Comparison of ENCODE assay signal across 8 cellular contexts in genomic region chr15:31977812-31978662, GRCh38. TPM values are rescaled to one million over a fixed set of nuclear protein-coding genes. Genes with fewer than 3 reads are reported as not detected.
DNase-seq lines count a peak whose midpoint lies in the region; ATAC-seq and TF ChIP-seq lines count a peak whose summit lies in the region.

No MANE protein-coding gene starts in this region.

- H3K79me1 ChIP-seq in IMR-90 (ENCODE audit: low read depth in 1 of 2, low read length in 2 of 2), result no peaks in the 10 kb centered on the region

- no peak overlapping the region for H2AK5ac ChIP-seq in IMR-90 (ENCODE audit: low read depth, low read length)

- H3K4me3 ChIP-seq in IMR-90 (ENCODE audit: insufficient read depth, low read depth, low read length), result no peak overlapping the region

- TF ChIP-seq POLR2A in IMR-90 (IDR thresholded peaks at IDR 0.05; ENCODE audit: low read depth, low read length), result no peak

- no peak overlapping the region for H4K8ac ChIP-seq in IMR-90 (ENCODE audit: low read depth in 2 of 2, low read length in 2 of 2)

- peak overlapping the region; percentile 24 for H2AFZ ChIP-seq in IMR-90 (replicated peaks; ENCODE audit: low read length, poor library complexity)

- 0% methylated on average over 2 of the region's 22 CpGs; no CpG with 5 or more reads in 1 of the 2 experiments for WGBS in IMR-90 (ENCODE audit: extremely low coverage in 2 of 2, insufficient read length in 1 of 2), 2 experiments

- no peaks in the 10 kb centered on the region for H3K27me3 ChIP-seq in IMR-90 (ENCODE audit: control insufficient read depth, insufficient read depth, low read length)

- H3K9me1 ChIP-seq in IMR-90 (ENCODE audit: insufficient read depth, low read length), result no peaks in the 10 kb centered on the region

- H3K4ac ChIP-seq in IMR-90 (ENCODE audit: low read depth, low read length), result no peak overlapping the region

- H4K91ac ChIP-seq in IMR-90 (ENCODE audit: insufficient read depth, low read depth, low read length), result no peak overlapping the region

- BruUV-seq in IMR-90 (replicated peaks; lab: Mats Ljungman, UMichigan), result no TSS peak

- in situ Hi-C loops in IMR-90 (cut with MboI; ENCODE audit: low sequenced_read_pairs), result no loop called here

- no peak overlapping the region for H3K4me3 Mint-ChIP-seq in activated naive CD8-positive, alpha-beta T cell treated with anti-CD3 and anti-CD28 coated beads, Interleukin-2, amount 50 U/mL, for 24 hours

- H3K27ac Mint-ChIP-seq in activated naive CD8-positive, alpha-beta T cell treated with anti-CD3 and anti-CD28 coated beads, Interleukin-2, amount 50 U/mL, for 24 hours, result no peak overlapping the region

- H3K23ac ChIP-seq in IMR-90 (ENCODE audit: low read depth, low read length), result no peak overlapping the region

- no peak overlapping the region for H2BK15ac ChIP-seq in IMR-90 (ENCODE audit: low read depth, low read length)

- no peak overlapping the region for H3K27ac ChIP-seq in IMR-90 (ENCODE audit: insufficient read depth, low read length)

- dilution Hi-C loops in IMR-90 (cut with HindIII; ENCODE audit: low sequenced_read_pairs, unreplicated experiment), result no loop called here

- no peak overlapping the region for H4K5ac ChIP-seq in IMR-90 (ENCODE audit: low read depth, low read length)

- no peak overlapping the region for H3K14ac ChIP-seq in IMR-90 (replicated peaks; ENCODE audit: low read depth, low read length)

- H4K20me1 ChIP-seq in IMR-90 (ENCODE audit: insufficient read depth, low read length), result no peaks in the 10 kb centered on the region

- no peak overlapping the region for H3K9ac ChIP-seq in IMR-90 (ENCODE audit: low read depth, low read length)

- TF ChIP-seq CTCF in IMR-90 (conservative IDR thresholded peaks at IDR 0.05; ENCODE audit: low read depth, low read length), result peak; percentile 68

- peaks cover 6% of the 10 kb centered on the region for H3K4me1 Mint-ChIP-seq in activated naive CD8-positive, alpha-beta T cell treated with anti-CD3 and anti-CD28 coated beads, Interleukin-2, amount 50 U/mL, for 24 hours

- H2BK5ac ChIP-seq in IMR-90 (ENCODE audit: low read depth, low read length, poor library complexity, severe bottlenecking), result no peak overlapping the region

- H3K36me3 ChIP-seq in IMR-90 (ENCODE audit: control insufficient read depth, insufficient read depth, low read length), result no peaks in the 10 kb centered on the region

- no peak overlapping the region for H3K4me2 ChIP-seq in IMR-90 (ENCODE audit: low read depth, low read length)

- POLR2A ChIA-PET in IMR-90 (lab: Charles Lee; ENCODE audit: unreplicated experiment), result no interaction called here

- no peaks in the 10 kb centered on the region for H3K36me3 Mint-ChIP-seq in activated naive CD8-positive, alpha-beta T cell treated with anti-CD3 and anti-CD28 coated beads, Interleukin-2, amount 50 U/mL, for 24 hours (ENCODE audit: low read depth)

- no peaks in the 10 kb centered on the region for H3K9me3 Mint-ChIP-seq in activated naive CD8-positive, alpha-beta T cell treated with anti-CD3 and anti-CD28 coated beads, Interleukin-2, amount 50 U/mL, for 24 hours

- intact Hi-C loops in IMR-90 (cut with micrococcal nuclease), result no loop called here

- CTCF ChIA-PET in IMR-90 (lab: Yijun Ruan, JAX), result interaction anchor here (0.7 to 1.7 kb wide), 5 partner anchors 8 to 23 kb away, joined by 3 to 6 read pairs (median 4); no protein-coding TSS in a partner anchor

- H3K9me3 ChIP-seq in IMR-90 (ENCODE audit: control insufficient read depth, insufficient read depth, low read length), result no peaks in the 10 kb centered on the region

- H3K56ac ChIP-seq in IMR-90 (ENCODE audit: extremely low read depth, insufficient read depth, low read length), result no peak overlapping the region

- H3K18ac ChIP-seq in IMR-90 (ENCODE audit: low read depth, low read length), result no peak overlapping the region

- H2BK20ac ChIP-seq in IMR-90 (ENCODE audit: low read depth, low read length), result no peak overlapping the region

- TF ChIP-seq RAD21 in IMR-90 (IDR thresholded peaks at IDR 0.05; ENCODE audit: low read length), result peak; percentile 50

- DNase-seq in NCI-H2196 (lab: John Stamatoyannopoulos, UW; ENCODE audit: unreplicated experiment) (peak; percentile 12), NCI-H2196 treated with DMSO at 0.1 percent for 48 hours (lab: John Stamatoyannopoulos, UW; ENCODE audit: unreplicated experiment) (no peak), IMR-90 (peak; percentile 14), SKM-1 treated with dmso at 0.1 percent for 144 hours (lab: John Stamatoyannopoulos, UW; ENCODE audit: unreplicated experiment) (peak; percentile 69), hypothalamus (lab: John Stamatoyannopoulos, UW) (peak in 42 of 51 donors; percentile 9 to 80 (median 32))
- peak; percentile 72 for DNase-seq in activated naive CD8-positive, alpha-beta T cell treated with anti-CD3 and anti-CD28 coated beads, Interleukin-2, amount 50 U/mL, for 24 hours
- peak; percentile 55 for DNase-seq in stimulated activated CD4-positive, alpha-beta T cell treated with anti-CD3 and anti-CD28 coated beads, Interleukin-12 subunit alpha, Interleukin-12 subunit beta, amount 100 ng/mL, for 4 hours

- H3K27me3 Mint-ChIP-seq in activated naive CD8-positive, alpha-beta T cell treated with anti-CD3 and anti-CD28 coated beads, Interleukin-2, amount 50 U/mL, for 24 hours, result peaks cover 34% of the 10 kb centered on the region

- no peak overlapping the region for H2BK120ac ChIP-seq in IMR-90 (ENCODE audit: low read depth, low read length)

- no peaks in the 10 kb centered on the region for H3K4me1 ChIP-seq in IMR-90 (ENCODE audit: control insufficient read depth, insufficient read depth, low read length)

- no peak overlapping the region for H2AK9ac ChIP-seq in IMR-90 (replicated peaks; ENCODE audit: low read depth, low read length, poor library complexity)

- peak; percentile 95 for ATAC-seq in IMR-90 (ENCODE audit: low read depth)
- peak; percentile 51 for ATAC-seq in activated naive CD8-positive, alpha-beta T cell treated with anti-CD3 and anti-CD28 coated beads, Interleukin-2, amount 50 U/mL, for 24 hours
- ATAC-seq in GM18858 (IDR thresholded peaks at IDR 0.05; ENCODE audit: unreplicated experiment), result no peak

TF ChIP-seq in IMR-90, 13 proteins besides CTCF, POLR2A, EP300 and RAD21:
- TF ChIP-seq USF2 (IDR thresholded peaks at IDR 0.05; ENCODE audit: low read depth, low read length), result no peak
- TF ChIP-seq SMC3 (IDR thresholded peaks at IDR 0.05; ENCODE audit: low read depth, low read length), result peak; percentile 64
- TF ChIP-seq FOS (IDR thresholded peaks at IDR 0.05; ENCODE audit: low read depth, low read length), result no peak
- TF ChIP-seq MAFK (IDR thresholded peaks at IDR 0.05; ENCODE audit: low read depth, low read length), result no peak

RNA-seq across cellular contexts. Expression of gene CHRNA7, which starts 52.3 kb away (rescaled TPM):
- not detected in 2 replicates for total RNA-seq in IMR-90 (2012; rRNA removed)
- polyA plus RNA-seq in IMR-90 (2012; rRNA removed), result 0.07 and 0.10 TPM in 2 replicates
- 0.02 TPM in 1 of 2 replicates, not detected in the other for polyA plus RNA-seq in IMR-90 (2012; cell fraction: cytosol; rRNA removed)
- polyA plus RNA-seq in IMR-90 (2012; cell fraction: nucleus; rRNA removed; ENCODE audit: low replicate concordance), result 0.09 and 0.11 TPM in 2 replicates
